ENCODE assay signal across 8 cellular contexts in the genomic region with DNA sequence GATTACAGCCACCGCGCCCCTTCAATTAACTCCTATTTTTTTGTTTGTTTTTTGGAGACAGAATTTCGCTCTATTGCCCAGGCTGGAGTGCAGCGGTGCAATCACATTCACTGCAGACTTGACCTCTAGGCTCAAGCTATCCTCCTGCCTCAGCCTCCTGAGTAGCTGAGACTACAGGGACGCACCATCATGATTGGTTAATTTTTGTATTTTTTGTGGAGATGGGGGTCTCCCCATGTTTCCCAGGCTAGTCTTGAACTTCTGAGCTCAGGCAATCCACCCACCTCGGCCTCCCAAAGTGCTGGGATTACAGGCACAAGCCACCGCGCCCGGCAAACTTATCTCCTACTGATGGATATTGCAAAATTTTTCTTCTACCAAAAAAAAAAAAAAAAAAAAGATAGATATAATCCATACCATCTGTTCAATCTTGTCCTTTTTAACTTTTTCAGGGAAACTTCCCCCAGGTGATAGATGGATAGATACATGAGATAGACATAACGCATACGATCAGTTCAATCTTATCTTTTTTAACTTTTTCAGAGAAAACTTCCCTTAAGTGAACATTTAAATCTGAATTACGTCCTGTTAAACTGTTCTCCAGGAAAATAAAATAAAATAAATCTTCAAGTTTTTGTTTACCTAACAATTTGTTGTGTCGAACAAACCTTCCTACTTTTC. TPM values are rescaled to one million over a fixed set of nuclear protein-coding genes. Genes with fewer than 3 reads are reported as not detected.
DNase-seq lines count a peak whose midpoint lies in the region; ATAC-seq and TF ChIP-seq lines count a peak whose summit lies in the region.

No MANE protein-coding gene starts in this region.

- H3K4me3 Mint-ChIP-seq in CD14-positive monocyte (peak overlapping the region; percentile 96 to 99), endodermal cell (peak overlapping the region; percentile 78)

- H3K4me1 Mint-ChIP-seq in CD14-positive monocyte (peaks cover 19% of the 10 kb centered on the region), endodermal cell (peaks cover 23% of the 10 kb centered on the region)

- DNase-seq in CD14-positive monocyte (ENCODE audit: low spot score) (no peak), endodermal cell (no peak), GF-D8 (lab: John Stamatoyannopoulos, UW) (no peak), NCI-H524 treated with DMSO at 0.1 percent for 48 hours (lab: John Stamatoyannopoulos, UW) (no peak)
- no peak for DNase-seq in stimulated activated CD4-positive, alpha-beta T cell treated with anti-CD3 and anti-CD28 coated beads, Interleukin-4, amount 100 ng/mL, for 24 hours

- H3K79me2 ChIP-seq in OCI-LY3 (ENCODE audit: low read length), result peaks cover 41% of the 10 kb centered on the region

- peak overlapping the region; percentile 89 for H3K4me3 ChIP-seq in OCI-LY3 (ENCODE audit: low read length)
- H3K4me3 ChIP-seq in endodermal cell (ENCODE audit: low read length), result peak overlapping the region; percentile 90
- peak overlapping the region; percentile 83 for H3K4me3 ChIP-seq in neuron (ENCODE audit: low read length)

- H3K9me3 Mint-ChIP-seq in CD14-positive monocyte, result no peaks in the 10 kb centered on the region
- no peaks in the 10 kb centered on the region for H3K9me3 Mint-ChIP-seq in endodermal cell

- peaks cover 23 to 37% of the 10 kb centered on the region in 2 donors for H3K36me3 Mint-ChIP-seq in CD14-positive monocyte
- peaks cover 40% of the 10 kb centered on the region for H3K36me3 Mint-ChIP-seq in endodermal cell (ENCODE audit: low read depth)

- peaks cover 24% of the 10 kb centered on the region for H4K20me1 ChIP-seq in OCI-LY3 (ENCODE audit: insufficient read depth, low read length)

- H3K36me3 ChIP-seq in OCI-LY3 (replicated peaks; ENCODE audit: low read depth, low read length) (peaks cover 41% of the 10 kb centered on the region), endodermal cell (ENCODE audit: control insufficient read depth, insufficient read depth, low read length) (peaks cover 39% of the 10 kb centered on the region), neuron (ENCODE audit: insufficient read depth, low read length) (peaks cover 30% of the 10 kb centered on the region)

- H3K27me3 Mint-ChIP-seq in CD14-positive monocyte (ENCODE audit: low read depth in 3 of 3) (peaks cover 0 to 1% (median 0%) of the 10 kb centered on the region in 3 donors), endodermal cell (ENCODE audit: insufficient read depth) (no peaks in the 10 kb centered on the region)

- no peaks in the 10 kb centered on the region for H3K27me3 ChIP-seq in OCI-LY3 (ENCODE audit: low read depth, low read length)
- no peaks in the 10 kb centered on the region for H3K27me3 ChIP-seq in endodermal cell (ENCODE audit: control insufficient read depth, insufficient read depth, low read length, poor library complexity, severe bottlenecking)
- no peaks in the 10 kb centered on the region for H3K27me3 ChIP-seq in neuron (ENCODE audit: insufficient read depth, low read length)

- TF ChIP-seq CTCF in CD14-positive monocyte (IDR thresholded peaks at IDR 0.05) (no peak), OCI-LY3 (IDR thresholded peaks at IDR 0.05; ENCODE audit: low read depth, low read length) (no peak), endodermal cell (conservative IDR thresholded peaks at IDR 0.05) (no peak)

- WGBS in endodermal cell (ENCODE audit: insufficient coverage in 1 of 2, insufficient read length in 1 of 2), 2 experiments, result 69 to 78% methylated on average over 7 to 13 of the region's 13 CpGs

- H3K4me1 ChIP-seq in OCI-LY3 (ENCODE audit: low read length), result peaks cover 19% of the 10 kb centered on the region
- H3K4me1 ChIP-seq in endodermal cell (ENCODE audit: control insufficient read depth, insufficient read depth, low read length), result peaks cover 7% of the 10 kb centered on the region
- H3K4me1 ChIP-seq in neuron (ENCODE audit: insufficient read depth, low read length), result peaks cover 5% of the 10 kb centered on the region

- H3K27ac Mint-ChIP-seq in CD14-positive monocyte (peak overlapping the region; percentile 92 to 98 (median 96)), endodermal cell (peak overlapping the region; percentile 97)

- intact Hi-C loops in CD14-positive monocyte (cut with micrococcal nuclease), result no loop called here

- H2AFZ ChIP-seq in OCI-LY3 (ENCODE audit: low read depth, low read length) (peak overlapping the region; percentile 94), neuron (ENCODE audit: low read depth, low read length) (peak overlapping the region; percentile 42)

- H3K9ac ChIP-seq in OCI-LY3 (ENCODE audit: low read length), result peak overlapping the region; percentile 93
- H3K9ac ChIP-seq in endodermal cell (ENCODE audit: extremely low read depth, low read length, poor library complexity, severe bottlenecking), result peak overlapping the region; percentile 94

- H3K9me3 ChIP-seq in OCI-LY3 (ENCODE audit: insufficient read depth, low read length) (no peaks in the 10 kb centered on the region), endodermal cell (ENCODE audit: control insufficient read depth, low read length) (no peaks in the 10 kb centered on the region), neuron (ENCODE audit: low read length) (no peaks in the 10 kb centered on the region)

- peak overlapping the region; percentile 84 for H3K27ac ChIP-seq in OCI-LY3 (ENCODE audit: low read length)
- peak overlapping the region; percentile 93 for H3K27ac ChIP-seq in endodermal cell (ENCODE audit: low read depth, low read length)

- ATAC-seq in GM21526 (IDR thresholded peaks at IDR 0.05; ENCODE audit: low FRiP score, unreplicated experiment), result no peak

- peak overlapping the region; percentile 80 for H3K4me2 ChIP-seq in OCI-LY3 (ENCODE audit: low read length)

RNA-seq across cellular contexts. Expression of a gene that starts 0.7 kb away (rescaled TPM):
- polyA plus RNA-seq in CD14-positive monocyte, result 100 to 1,000 TPM; 172 to 219 TPM
- total RNA-seq in endodermal cell, result 1,000 to 10,000 TPM; 1,584 to 1,777 TPM
- 2,503 TPM for polyA plus RNA-seq in endodermal cell (2013, experiment 1 of 2)
- polyA plus RNA-seq in endodermal cell (2013, experiment 2 of 2), result 2,213 TPM

RNA-seq across cellular contexts. Expression of a gene that starts 22.7 kb away (rescaled TPM):
- polyA plus RNA-seq in CD14-positive monocyte, result 1 to 10 TPM; 5.7 to 7.5 TPM
- total RNA-seq in endodermal cell, result 10 to 100 TPM; 33.4 to 37.7 TPM
- polyA plus RNA-seq in endodermal cell (2013, experiment 1 of 2), result 24.0 TPM
- polyA plus RNA-seq in endodermal cell (2013, experiment 2 of 2), result 22.2 TPM
